ENCODE assay signal across 9 cellular contexts in genomic region chr6:24126586-24127192, GRCh38. TPM values are rescaled to one million over a fixed set of nuclear protein-coding genes. Genes with fewer than 3 reads are reported as not detected.
DNase-seq lines count a peak whose midpoint lies in the region; ATAC-seq, FAIRE-seq and TF ChIP-seq lines count a peak whose summit lies in the region.
"Had no signal": no experiment of that assay in that cellular context is flagged by ENCODE, and none has a peak within 500 bp of the region (broad histone marks: within the 10 kb centered on the region; RNA-seq: fewer than 3 reads in every experiment).

No MANE protein-coding gene starts in this region.

- TF ChIP-seq CTCF in body of pancreas (IDR thresholded peaks at IDR 0.05) = no peak
- no peak for TF ChIP-seq CTCF in kidney epithelial cell (IDR thresholded peaks at IDR 0.05; ENCODE audit: insufficient read depth, low read length, poor library complexity, severe bottlenecking)
- TF ChIP-seq CTCF in kidney (IDR thresholded peaks at IDR 0.05; ENCODE audit: borderline replicate concordance, extremely low read depth, insufficient read depth) = no peak

- WGBS in body of pancreas, 2 donors = 2 to 3% methylated on average over 6 of the region's 6 CpGs

- ATAC-seq in GM21423 (IDR thresholded peaks at IDR 0.05; ENCODE audit: unreplicated experiment) = peak; percentile 53
- peak; percentile 47 for ATAC-seq in body of pancreas
- no peak for ATAC-seq in HG03442 (IDR thresholded peaks at IDR 0.05; ENCODE audit: unreplicated experiment)
- no peak for ATAC-seq in GM18520 (IDR thresholded peaks at IDR 0.05; ENCODE audit: unreplicated experiment)

- H3K9ac ChIP-seq in kidney (ENCODE audit: low read length in 2 of 2) = no peak overlapping the region

- FAIRE-seq in kidney (lab: Jason Lieb, UNC) = no peak

- intact Hi-C loops in body of pancreas (cut with DNase I) = no loop called here
- intact Hi-C loops in kidney (cut with DNase I) = no loop called here

- DNase-seq in DMS53 (lab: John Stamatoyannopoulos, UW) (peak; percentile 61), NCI-H2227 (lab: John Stamatoyannopoulos, UW; ENCODE audit: unreplicated experiment) (peak; percentile 24), body of pancreas (peak; percentile 29 to 49 (median 36)), kidney epithelial cell (ENCODE audit: low read depth) (peak; percentile 9), kidney (no peak)

- H3K4me1 ChIP-seq in body of pancreas = no peaks in the 10 kb centered on the region
- H3K4me1 ChIP-seq in kidney (ENCODE audit: control insufficient read depth in 1 of 2, insufficient read depth in 1 of 2, low read depth in 1 of 2, low read length in 2 of 2) = no peaks in the 10 kb centered on the region

- H3K27me3 ChIP-seq in body of pancreas (no peaks in the 10 kb centered on the region), kidney epithelial cell (ENCODE audit: control insufficient read depth, insufficient read depth, low read length) (no peaks in the 10 kb centered on the region)

- no peaks in the 10 kb centered on the region for H3K36me3 ChIP-seq in body of pancreas (replicated peaks in 1 of 2; ENCODE audit: insufficient read depth in 1 of 2, low read depth in 2 of 2)
- no peaks in the 10 kb centered on the region for H3K36me3 ChIP-seq in kidney epithelial cell (ENCODE audit: control insufficient read depth, insufficient read depth, low read length)
- no peaks in the 10 kb centered on the region for H3K36me3 ChIP-seq in kidney (ENCODE audit: control insufficient read depth in 1 of 2, insufficient read depth in 2 of 2, low read length in 2 of 2)
- H3K36me3 ChIP-seq: tibial nerve had no signal

- H3K9me3 ChIP-seq in body of pancreas (no peaks in the 10 kb centered on the region), kidney (ENCODE audit: control insufficient read depth in 1 of 2, low read length in 2 of 2) (no peaks in the 10 kb centered on the region)
- H3K9me3 ChIP-seq: tibial nerve had no signal

- H3K27ac ChIP-seq in body of pancreas (no peak overlapping the region), kidney (ENCODE audit: low read depth in 2 of 2, low read length in 2 of 2) (no peak overlapping the region)
- H3K27ac ChIP-seq: tibial nerve had no signal

- H3K4me3 ChIP-seq in body of pancreas (no peak overlapping the region), kidney epithelial cell (ENCODE audit: low read depth, low read length) (no peak overlapping the region), kidney (ENCODE audit: low read length in 2 of 2) (no peak overlapping the region)
- H3K4me3 ChIP-seq: tibial nerve had no signal

- TF ChIP-seq POLR2A in body of pancreas (IDR thresholded peaks at IDR 0.05) = no peak

RNA-seq across cellular contexts. Expression of gene NRSN1, which starts 0.7 kb away (rescaled TPM):
- total RNA-seq in body of pancreas = not detected
- total RNA-seq in kidney epithelial cell = not detected in 2 replicates
- total RNA-seq in kidney = not detected
- polyA plus RNA-seq in kidney (ENCODE audit: insufficient read depth, low read depth, low replicate concordance) = not detected
- total RNA-seq: tibial nerve had no signal

Comparison
In these comparisons a context has a peak if more than half of its experiments do, and no peak if none do; other contexts are left out.
1. ATAC-seq: peak in GM21423 (single experiment) and body of pancreas (single experiment); none in HG03442 (single experiment) and GM18520 (single experiment).